In genomic region chr12:60148109-60148508, GRCh38 we compare ENCODE assay signal across 1 cellular context.
TF ChIP-seq lines count a peak whose summit lies in the region.

No MANE protein-coding gene starts in this region.

TF ChIP-seq in IMR-90, 13 proteins besides CTCF, POLR2A, EP300 and RAD21 (continued from another document):
- TF ChIP-seq ELK1 (IDR thresholded peaks at IDR 0.05; ENCODE audit: borderline replicate concordance, low read depth, low read length) (no peak), RFX5 (IDR thresholded peaks at IDR 0.05; ENCODE audit: low read depth, low read length) (no peak)
